In the genomic region with DNA sequence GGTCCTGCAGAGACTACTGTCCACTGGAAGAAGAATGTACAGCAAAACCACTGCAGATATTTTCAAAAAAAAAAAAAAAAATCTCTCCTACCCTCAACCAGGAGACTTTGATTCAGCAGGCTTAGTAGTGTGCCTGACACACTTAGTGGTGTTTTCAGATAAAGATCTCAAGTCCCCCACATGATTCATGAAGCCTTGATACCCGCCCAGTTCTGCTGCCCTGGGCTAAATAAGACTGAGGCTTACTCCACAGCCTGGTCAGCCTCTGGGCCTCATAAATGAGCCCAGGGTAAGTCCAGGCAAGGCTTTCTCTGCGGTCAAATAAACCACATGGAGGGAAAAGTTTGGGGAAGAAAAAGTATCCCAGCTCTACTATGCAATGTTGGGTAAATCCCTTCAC, we compare ENCODE assay signal across 17 cellular contexts.
DNase-seq lines count a peak whose midpoint lies in the region; ATAC-seq and TF ChIP-seq lines count a peak whose summit lies in the region.
"Had no signal": no experiment of that assay in that cellular context is flagged by ENCODE, and none has a peak within 500 bp of the region (broad histone marks: within the 10 kb centered on the region; RNA-seq: fewer than 3 reads in every experiment).

No MANE protein-coding gene starts in this region.

- no peaks in the 10 kb centered on the region for H3K36me3 Mint-ChIP-seq in stimulated activated effector memory CD8-positive, alpha-beta T cell treated with anti-CD3 and anti-CD28 coated beads, Interleukin-12 subunit alpha, Interleukin-12 subunit beta, amount 100 ng/mL, for 72 hours
- H3K36me3 Mint-ChIP-seq: CD14-positive monocyte; CD8-positive, alpha-beta T cell had no signal

- 83 to 88% methylated on average over 2 of the region's 2 CpGs for WGBS in thyroid gland, 2 donors
- 76 to 83% methylated on average over 2 of the region's 2 CpGs for WGBS in lower leg skin, 2 donors

- TF ChIP-seq POLR2A in thyroid gland (IDR thresholded peaks at IDR 0.05): no peak
- no peak for TF ChIP-seq POLR2A in lower leg skin (IDR thresholded peaks at IDR 0.05)

- no peak overlapping the region for H3K27ac Mint-ChIP-seq in stimulated activated effector memory CD8-positive, alpha-beta T cell treated with anti-CD3 and anti-CD28 coated beads, Interleukin-12 subunit alpha, Interleukin-12 subunit beta, amount 100 ng/mL, for 72 hours
- H3K27ac Mint-ChIP-seq: CD8-positive, alpha-beta T cell; GM23338 had no signal

- H3K9me3 ChIP-seq in thyroid gland: no peaks in the 10 kb centered on the region

- H3K36me3 ChIP-seq in thyroid gland: no peaks in the 10 kb centered on the region

- peak; percentile 73 for ATAC-seq in stimulated activated effector memory CD8-positive, alpha-beta T cell treated with anti-CD3 and anti-CD28 coated beads, Interleukin-12 subunit alpha, Interleukin-12 subunit beta, amount 100 ng/mL, for 72 hours
- no peak for ATAC-seq in HG03571 (IDR thresholded peaks at IDR 0.05; ENCODE audit: unreplicated experiment)
- ATAC-seq: A549; CD8-positive, alpha-beta T cell; GM12878; GM23338; K562 had no signal

- DNase-seq in EL: peak; percentile 52
- peak; percentile 91 for DNase-seq in M059J (ENCODE audit: low read depth)
- DNase-seq in RPMI7951 (ENCODE audit: low read depth): peak; percentile 91
- DNase-seq in stimulated activated effector memory CD8-positive, alpha-beta T cell treated with anti-CD3 and anti-CD28 coated beads, Interleukin-12 subunit alpha, Interleukin-12 subunit beta, amount 100 ng/mL, for 72 hours (ENCODE audit: low spot score in 2 of 2): no peak
- DNase-seq in thyroid gland: no peak
- DNase-seq in lower leg skin (ENCODE audit: low spot score in 2 of 2): no peak
- DNase-seq: CD8-positive, alpha-beta T cell; COR-L47; DMS153; DMS79 treated with DMSO at 0.1 percent for 48 hours; H9 had no signal

- H3K4me1 Mint-ChIP-seq in stimulated activated effector memory CD8-positive, alpha-beta T cell treated with anti-CD3 and anti-CD28 coated beads, Interleukin-12 subunit alpha, Interleukin-12 subunit beta, amount 100 ng/mL, for 72 hours: peaks cover 5% of the 10 kb centered on the region
- H3K4me1 Mint-ChIP-seq: GM23338 had no signal

- H3K9me3 Mint-ChIP-seq in stimulated activated effector memory CD8-positive, alpha-beta T cell treated with anti-CD3 and anti-CD28 coated beads, Interleukin-12 subunit alpha, Interleukin-12 subunit beta, amount 100 ng/mL, for 72 hours: no peaks in the 10 kb centered on the region
- H3K9me3 Mint-ChIP-seq: CD8-positive, alpha-beta T cell had no signal

- H3K4me1 ChIP-seq in thyroid gland: no peaks in the 10 kb centered on the region
- H3K4me1 ChIP-seq: A549 had no signal

- H3K4me3 ChIP-seq in thyroid gland (replicated peaks in 1 of 3): no peak overlapping the region
- H3K4me3 ChIP-seq in lower leg skin (ENCODE audit: low read depth, poor library complexity, severe bottlenecking): no peak overlapping the region
- H3K4me3 ChIP-seq: A549, GM12878, GM23338, K562 had no signal

- H3K4me3 Mint-ChIP-seq in stimulated activated effector memory CD8-positive, alpha-beta T cell treated with anti-CD3 and anti-CD28 coated beads, Interleukin-12 subunit alpha, Interleukin-12 subunit beta, amount 100 ng/mL, for 72 hours: no peak overlapping the region
- H3K4me3 Mint-ChIP-seq: CD14-positive monocyte; CD8-positive, alpha-beta T cell; GM23338; H9 had no signal

- no peak overlapping the region for H3K27ac ChIP-seq in thyroid gland
- H3K27ac ChIP-seq: A549 had no signal

- intact Hi-C loops in thyroid gland (cut with DNase I) (loop anchor here (5.0 kb wide), 1 partner anchor 202 kb away; no protein-coding TSS in a partner anchor), lower leg skin (cut with DNase I; ENCODE audit: low total_unique reads) (no loop called here)

- TF ChIP-seq CTCF in thyroid gland (IDR thresholded peaks at IDR 0.05) (no peak), lower leg skin (IDR thresholded peaks at IDR 0.05) (no peak)

- no peaks in the 10 kb centered on the region for H3K27me3 ChIP-seq in thyroid gland

Comparison
In these comparisons a context has a peak if more than half of its experiments do, and no peak if none do; other contexts are left out.
1. DNase-seq: peak in EL (single experiment), M059J (single experiment) and RPMI7951 (single experiment); none in stimulated activated effector memory CD8-positive, alpha-beta T cell treated with anti-CD3 and anti-CD28 coated beads, Interleukin-12 subunit alpha, Interleukin-12 subunit beta, amount 100 ng/mL, for 72 hours (0 of 2), thyroid gland (0 of 2) and lower leg skin (0 of 2).